ENCODE assay signal across 16 cellular contexts in genomic region chrX:9272166-9272565, GRCh38.
"Had no signal": no experiment of that assay in that cellular context is flagged by ENCODE, and none has a peak within 500 bp of the region (broad histone marks: within the 10 kb centered on the region; RNA-seq: fewer than 3 reads in every experiment).

No MANE protein-coding gene starts in this region.

- H3K4me3 ChIP-seq: esophagus squamous epithelium, left lung, pancreas, sigmoid colon had no signal

- H3K27ac ChIP-seq: esophagus squamous epithelium, left lung, pancreas, sigmoid colon had no signal

- H3K4me1 ChIP-seq: esophagus squamous epithelium, left lung, pancreas, sigmoid colon had no signal

- H3K36me3 ChIP-seq: esophagus squamous epithelium, left lung, pancreas, sigmoid colon had no signal

- DNase-seq: activated CD4-positive, alpha-beta T cell treated with anti-CD3 and anti-CD28 coated beads for 4 hours; activated CD8-positive, alpha-beta T cell treated with anti-CD3 and anti-CD28 coated beads for 36 hours; activated gamma-delta T cell; activated T-cell treated with anti-CD3 and anti-CD28 coated beads, Interleukin-2, amount 50 U/mL, for 48 hours; amniotic stem cell; esophagus squamous epithelium; hypothalamus; kidney; left lung; mammary epithelial cell; pancreas; sigmoid colon; stimulated activated CD4-positive, alpha-beta T cell treated with anti-CD3 and anti-CD28 coated beads, Interleukin-2, amount 100 ng/mL, for 24 hours; T-helper 2 cell had no signal

- H3K27me3 ChIP-seq: esophagus squamous epithelium, left lung, pancreas, sigmoid colon had no signal

- H3K9me3 ChIP-seq: esophagus squamous epithelium, left lung, pancreas, sigmoid colon had no signal

- ATAC-seq: activated CD8-positive, alpha-beta T cell treated with anti-CD3 and anti-CD28 coated beads for 36 hours; activated naive CD4-positive, alpha-beta T cell treated with anti-CD3 and anti-CD28 coated beads, Interleukin-2, amount 50 U/mL, for 72 hours; left lung; pancreas; WTC11 had no signal
